Comparison of ENCODE assay signal across 8 cellular contexts in the genomic region with DNA sequence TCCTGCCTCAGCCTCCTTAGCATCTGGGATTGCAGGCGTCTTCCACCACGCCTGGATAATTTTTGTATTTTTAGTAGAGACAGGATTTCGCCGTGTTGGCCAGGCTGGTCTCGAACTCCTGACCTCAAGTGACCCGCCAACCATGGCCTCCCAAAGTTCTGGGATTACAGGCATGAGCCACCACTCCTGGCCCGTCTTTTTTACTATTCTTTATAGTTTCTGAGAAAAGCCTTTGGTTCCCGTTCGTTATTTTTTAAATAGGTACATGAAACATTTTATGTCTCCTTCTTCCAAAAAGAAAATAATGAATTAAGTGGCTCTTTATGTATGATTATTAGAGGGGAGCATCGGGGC. TPM values are rescaled to one million over a fixed set of nuclear protein-coding genes. Genes with fewer than 3 reads are reported as not detected.
A peak's percentile ranks its signal among the peaks of the same experiment; 100 is the strongest.
DNase-seq lines count a peak whose midpoint lies in the region; ATAC-seq and TF ChIP-seq lines count a peak whose summit lies in the region.
"Had no signal": no experiment of that assay in that cellular context is flagged by ENCODE, and none has a peak within 500 bp of the region (broad histone marks: within the 10 kb centered on the region; RNA-seq: fewer than 3 reads in every experiment).

No MANE protein-coding gene starts in this region.

- H3K27me3 Mint-ChIP-seq in mesothelial cell of epicardium (ENCODE audit: low read depth): no peaks in the 10 kb centered on the region
- H3K27me3 Mint-ChIP-seq in CD8-positive, alpha-beta memory T cell: peaks cover 3 to 6% of the 10 kb centered on the region in 2 donors

- intact Hi-C loops in colonic mucosa (cut with DNase I) (no loop called here), testis (cut with DNase I; ENCODE audit: low total_unique reads) (no loop called here)

- H3K27me3 ChIP-seq in HUES64 (ENCODE audit: insufficient read depth, low read length) (no peaks in the 10 kb centered on the region), colonic mucosa (no peaks in the 10 kb centered on the region), testis (no peaks in the 10 kb centered on the region)
- no peaks in the 10 kb centered on the region for H3K27me3 ChIP-seq in CD8-positive, alpha-beta memory T cell (ENCODE audit: insufficient read depth, low read length, poor library complexity, severe bottlenecking)
- H3K27me3 ChIP-seq: adrenal gland had no signal

- H3K4me1 ChIP-seq in HUES64 (ENCODE audit: insufficient read depth, low read length): peaks cover 20% of the 10 kb centered on the region
- H3K4me1 ChIP-seq in colonic mucosa: no peaks in the 10 kb centered on the region
- H3K4me1 ChIP-seq in testis: peaks cover 4% of the 10 kb centered on the region
- H3K4me1 ChIP-seq in CD8-positive, alpha-beta memory T cell (ENCODE audit: insufficient read depth, low read length): no peaks in the 10 kb centered on the region
- H3K4me1 ChIP-seq: adrenal gland had no signal

- 71% methylated on average over 8 of the region's 10 CpGs for WGBS in HUES64
- 58 to 68% methylated on average over 10 of the region's 10 CpGs for WGBS in testis, 2 donors

- no peaks in the 10 kb centered on the region for H3K36me3 Mint-ChIP-seq in mesothelial cell of epicardium
- no peaks in the 10 kb centered on the region for H3K36me3 Mint-ChIP-seq in CD8-positive, alpha-beta memory T cell

- H3K27ac ChIP-seq in HUES64 (ENCODE audit: low read depth, low read length) (no peak overlapping the region; the same call in 1 of the 2 replicates), colonic mucosa (peak overlapping the region; percentile 71), testis (peak overlapping the region; percentile 42 to 64)
- no peak overlapping the region for H3K27ac ChIP-seq in CD8-positive, alpha-beta memory T cell (ENCODE audit: low read depth, low read length)
- H3K27ac ChIP-seq: adrenal gland had no signal

- H3K4me3 ChIP-seq in HUES64 (ENCODE audit: low read length): peak overlapping the region; percentile 27
- H3K4me3 ChIP-seq in colonic mucosa: peak overlapping the region; percentile 33
- H3K4me3 ChIP-seq in testis: no peak overlapping the region
- no peak overlapping the region for H3K4me3 ChIP-seq in CD8-positive, alpha-beta memory T cell (ENCODE audit: low read length)

- no peak for TF ChIP-seq CTCF in colonic mucosa (IDR thresholded peaks at IDR 0.05)
- TF ChIP-seq CTCF in mesothelial cell of epicardium (IDR thresholded peaks at IDR 0.05; ENCODE audit: unreplicated experiment): no peak
- TF ChIP-seq CTCF in testis (IDR thresholded peaks at IDR 0.05): no peak

- H3K9me3 Mint-ChIP-seq in mesothelial cell of epicardium: no peaks in the 10 kb centered on the region
- H3K9me3 Mint-ChIP-seq in CD8-positive, alpha-beta memory T cell: no peaks in the 10 kb centered on the region

- no peak overlapping the region for H3K9ac ChIP-seq in HUES64 (ENCODE audit: low read depth, low read length)
- peak overlapping the region in 1 of 2 donors; percentile 72 for H3K9ac ChIP-seq in colonic mucosa (ENCODE audit: low read depth in 2 of 2, low read length in 2 of 2)

- POLR2A ChIA-PET in CD8-positive, alpha-beta memory T cell (lab: Charles Lee): no interaction called here

- no peak for ATAC-seq in HG03439 (IDR thresholded peaks at IDR 0.05; ENCODE audit: unreplicated experiment)
- ATAC-seq in GM18868 (IDR thresholded peaks at IDR 0.05; ENCODE audit: unreplicated experiment): no peak

- CTCF ChIA-PET in CD8-positive, alpha-beta memory T cell (lab: Charles Lee): no interaction called here

- peaks cover 9% of the 10 kb centered on the region for H3K4me1 Mint-ChIP-seq in mesothelial cell of epicardium
- peaks cover 3 to 18% (median 6%) of the 10 kb centered on the region in 3 donors for H3K4me1 Mint-ChIP-seq in CD8-positive, alpha-beta memory T cell

- H3K36me3 ChIP-seq in HUES64 (ENCODE audit: insufficient read depth, low read length) (no peaks in the 10 kb centered on the region), colonic mucosa (no peaks in the 10 kb centered on the region), testis (ENCODE audit: low read depth, missing control alignments) (no peaks in the 10 kb centered on the region)
- no peaks in the 10 kb centered on the region for H3K36me3 ChIP-seq in CD8-positive, alpha-beta memory T cell (ENCODE audit: insufficient read depth, low read length)
- H3K36me3 ChIP-seq: adrenal gland had no signal

- H3K9me3 ChIP-seq in HUES64 (ENCODE audit: insufficient read depth, low read depth, low read length): no peaks in the 10 kb centered on the region
- no peaks in the 10 kb centered on the region for H3K9me3 ChIP-seq in colonic mucosa
- no peaks in the 10 kb centered on the region for H3K9me3 ChIP-seq in testis
- H3K9me3 ChIP-seq in CD8-positive, alpha-beta memory T cell (ENCODE audit: low read length): no peaks in the 10 kb centered on the region
- H3K9me3 ChIP-seq: adrenal gland had no signal

- peak overlapping the region; percentile 88 for H3K27ac Mint-ChIP-seq in mesothelial cell of epicardium
- H3K27ac Mint-ChIP-seq in CD8-positive, alpha-beta memory T cell: no peak overlapping the region

- DNase-seq in colonic mucosa (no peak), mesothelial cell of epicardium (ENCODE audit: low spot score in 2 of 2, unreplicated experiment in 2 of 2) (no peak), testis (no peak)
- DNase-seq in CD8-positive, alpha-beta memory T cell: no peak
- DNase-seq: adrenal gland had no signal

- H3K4me3 Mint-ChIP-seq in mesothelial cell of epicardium: no peak overlapping the region
- H3K4me3 Mint-ChIP-seq in CD8-positive, alpha-beta memory T cell: no peak overlapping the region

- TF ChIP-seq POLR2A in testis (IDR thresholded peaks at IDR 0.05): no peak

RNA-seq across cellular contexts. Expression of gene BCO1, which starts 0.6 kb away (rescaled TPM):
- not detected for polyA plus RNA-seq in HUES64 (2013, experiment 1 of 2)
- polyA plus RNA-seq in HUES64 (2013, experiment 2 of 2): not detected
- total RNA-seq in colonic mucosa (1 to 10 TPM; 2.1 to 6.1 TPM), mesothelial cell of epicardium (not detected in 3 replicates), testis (1 to 10 TPM in 1 of 2 donors, under 1 TPM in 1; 0.87 to 1.2 TPM)
- 0.62 TPM for polyA plus RNA-seq in testis (ENCODE audit: insufficient read depth, low read depth, low replicate concordance)
- not detected for total RNA-seq in CD8-positive, alpha-beta memory T cell
- not detected for polyA plus RNA-seq in CD8-positive, alpha-beta memory T cell
- total RNA-seq: adrenal gland had no signal

Comparison
In these comparisons a context has a peak if more than half of its experiments do, and no peak if none do; other contexts are left out.
1. H3K27ac ChIP-seq: peak in colonic mucosa (single experiment) and testis (2 of 2); none in HUES64 (single experiment) and CD8-positive, alpha-beta memory T cell (single experiment).
2. H3K4me3 ChIP-seq: peak in HUES64 (single experiment) and colonic mucosa (single experiment); none in testis (0 of 2) and CD8-positive, alpha-beta memory T cell (single experiment).